Comparison of ENCODE assay signal across 24 cellular contexts in the genomic region with DNA sequence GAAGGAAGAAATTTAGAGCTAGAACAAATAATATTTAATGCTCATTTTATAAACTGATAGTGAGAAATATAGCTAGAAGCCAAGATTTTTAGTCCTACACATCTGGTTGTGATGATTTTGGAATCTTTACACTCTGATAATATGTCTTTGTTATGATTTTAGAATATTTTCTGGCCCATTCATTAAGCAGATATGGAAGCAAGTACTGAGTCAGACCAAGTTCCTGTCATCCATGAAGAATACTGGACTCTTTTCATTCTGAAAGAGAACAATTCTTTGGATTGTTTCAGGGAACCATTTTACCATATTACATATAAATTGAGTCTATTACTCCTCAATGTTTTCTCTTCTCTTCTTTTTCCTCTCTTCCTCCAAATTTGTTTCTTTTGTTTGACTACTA.
DNase-seq lines count a peak whose midpoint lies in the region; ATAC-seq, FAIRE-seq and TF ChIP-seq lines count a peak whose summit lies in the region.
"Had no signal": no experiment of that assay in that cellular context is flagged by ENCODE, and none has a peak within 500 bp of the region (broad histone marks: within the 10 kb centered on the region; RNA-seq: fewer than 3 reads in every experiment).

No MANE protein-coding gene starts in this region.

- BruUV-seq in HepG2 (replicated peaks; lab: Mats Ljungman, UMichigan), result TSS peak; percentile 10

- H2AFZ ChIP-seq in HepG2 (ENCODE audit: low read length), result no peak overlapping the region
- no peak overlapping the region for H2AFZ ChIP-seq in hepatocyte

- DNase-seq in HepG2 (ENCODE audit: low spot score), result no peak
- DNase-seq in right lobe of liver, result no peak
- DNase-seq in brain microvascular endothelial cell, result no peak
- DNase-seq in foreskin melanocyte, result peak; percentile 77
- DNase-seq in MG63, result no peak
- no peak for DNase-seq in hypothalamus (lab: John Stamatoyannopoulos, UW)
- DNase-seq in hepatocyte (ENCODE audit: low spot score), result no peak
- DNase-seq in stimulated activated CD4-positive, alpha-beta T cell treated with anti-CD3 and anti-CD28 coated beads, Interleukin-4, amount 100 ng/mL, for 4 hours, result no peak
- DNase-seq: activated CD4-positive, alpha-beta memory T cell treated with anti-CD3 and anti-CD28 coated beads, Interleukin-2, amount 10 ng/mL, durations not matched to agents 7 days and 5 days; activated naive CD4-positive, alpha-beta T cell treated with anti-CD3 and anti-CD28 coated beads, Interleukin-2, amount 10 ng/mL, durations not matched to agents 7 days and 5 days; activated T-cell treated with anti-CD3 and anti-CD28 coated beads, Interleukin-2, amount 50 U/mL, for 24 hours; CD4-positive, alpha-beta memory T cell; DMS79 treated with DMSO at 0.1 percent for 48 hours; H9; left colon; MV-4-11; NCI-H2081; NCI-H510A treated with DMSO at 0.1 percent for 48 hours; retina; SHP77 treated with DMSO at 0.1 percent for 48 hours; stimulated activated naive CD4-positive, alpha-beta T cell had no signal

- H3K27ac ChIP-seq in HepG2 (ENCODE audit: extremely low read length, insufficient read depth, low read length) (no peak overlapping the region), right lobe of liver (no peak overlapping the region), brain microvascular endothelial cell (peak overlapping the region; percentile 43), hepatocyte (no peak overlapping the region)

- intact Hi-C loops in HepG2 (cut with micrococcal nuclease; ENCODE audit: unreplicated experiment) (no loop called here), right lobe of liver (cut with DNase I) (no loop called here)

- no peak for TF ChIP-seq POLR2A in HepG2 (IDR thresholded peaks at IDR 0.05; ENCODE audit: insufficient read depth in 1 of 2, low read depth in 2 of 2, low read length in 2 of 2)
- no peak for TF ChIP-seq POLR2A in right lobe of liver (IDR thresholded peaks at IDR 0.05)

- no peak for TF ChIP-seq CTCF in HepG2 (CRISPR knock-in tag; IDR thresholded peaks at IDR 0.05)
- no peak for TF ChIP-seq CTCF in right lobe of liver (IDR thresholded peaks at IDR 0.05)
- no peak for TF ChIP-seq CTCF in brain microvascular endothelial cell (IDR thresholded peaks at IDR 0.05; ENCODE audit: low read depth, low read length, missing control alignments)
- TF ChIP-seq CTCF in hepatocyte (IDR thresholded peaks at IDR 0.05; ENCODE audit: poor library complexity), result no peak

- H3K4me2 ChIP-seq in HepG2 (ENCODE audit: low read depth, low read length) (no peak overlapping the region), hepatocyte (no peak overlapping the region)

- H3K4me1 ChIP-seq in HepG2 (ENCODE audit: insufficient read depth, low read length) (no peaks in the 10 kb centered on the region), right lobe of liver (no peaks in the 10 kb centered on the region), hepatocyte (ENCODE audit: insufficient read depth) (peaks cover 10% of the 10 kb centered on the region)

- no peak for FAIRE-seq in HepG2 (lab: Jason Lieb, UNC)

- H3K9me2 ChIP-seq in hepatocyte (replicated peaks; ENCODE audit: insufficient read depth), result no peaks in the 10 kb centered on the region

- CTCF ChIA-PET in HepG2 (lab: Yijun Ruan, JAX; ENCODE audit: low intra/inter-chr PET ratio, low total read pairs), result no interaction called here

- no peaks in the 10 kb centered on the region for H4K20me1 ChIP-seq in HepG2 (ENCODE audit: insufficient read depth, low read length)
- no peaks in the 10 kb centered on the region for H4K20me1 ChIP-seq in hepatocyte (ENCODE audit: insufficient read depth, poor library complexity, severe bottlenecking)

- H3K79me2 ChIP-seq in HepG2 (ENCODE audit: insufficient read depth, low read length) (no peaks in the 10 kb centered on the region), hepatocyte (no peaks in the 10 kb centered on the region)

- H3K9ac ChIP-seq in HepG2 (ENCODE audit: insufficient read depth, low read depth, low read length), result no peak overlapping the region

- peaks cover 0 to 4% of the 10 kb centered on the region in 2 experiments; a peak in 1 of 5 replicates for H3K36me3 ChIP-seq in HepG2 (replicated peaks in 1 of 2; ENCODE audit: control insufficient read depth in 1 of 2, insufficient read depth in 2 of 2, low read length in 2 of 2)
- no peaks in the 10 kb centered on the region for H3K36me3 ChIP-seq in right lobe of liver
- no peaks in the 10 kb centered on the region for H3K36me3 ChIP-seq in brain microvascular endothelial cell (replicated peaks)
- no peaks in the 10 kb centered on the region for H3K36me3 ChIP-seq in MG63
- no peaks in the 10 kb centered on the region for H3K36me3 ChIP-seq in hepatocyte (replicated peaks; ENCODE audit: insufficient read depth, low read depth)
- H3K36me3 ChIP-seq: tibial nerve had no signal

- TF ChIP-seq RAD21 in HepG2 (CRISPR knock-in tag; IDR thresholded peaks at IDR 0.05), result no peak

- H3K27me3 ChIP-seq in HepG2 (ENCODE audit: control insufficient read depth in 1 of 2, insufficient read depth in 2 of 2, low read length in 2 of 2) (no peaks in the 10 kb centered on the region), right lobe of liver (no peaks in the 10 kb centered on the region), brain microvascular endothelial cell (replicated peaks) (no peaks in the 10 kb centered on the region), MG63 (no peaks in the 10 kb centered on the region), hepatocyte (no peaks in the 10 kb centered on the region)
- H3K27me3 ChIP-seq: tibial nerve had no signal

- TF ChIP-seq EP300 in HepG2 (IDR thresholded peaks at IDR 0.05; ENCODE audit: low read depth in 2 of 2, low read length in 2 of 2) (no peak), HepG2 (CRISPR knock-in tag; IDR thresholded peaks at IDR 0.05; ENCODE audit: borderline replicate concordance) (no peak)

- H3K9me3 ChIP-seq in HepG2 (ENCODE audit: low read length) (no peaks in the 10 kb centered on the region), right lobe of liver (no peaks in the 10 kb centered on the region), MG63 (no peaks in the 10 kb centered on the region), hepatocyte (ENCODE audit: low read depth) (no peaks in the 10 kb centered on the region)
- H3K9me3 ChIP-seq: tibial nerve had no signal

- POLR2A ChIA-PET in HepG2 (lab: Yijun Ruan, JAX), result no interaction called here

- in situ Hi-C loops in HepG2 (cut with HindIII; ENCODE audit: extremely low pct_ligation_motif_present, low pct_unique_long_range_greater_than_20kb) (no loop called here), brain microvascular endothelial cell (cut with HindIII; ENCODE audit: low pct_ligation_motif_present, low sequenced_read_pairs) (no loop called here)

- ATAC-seq in HepG2 (no peak), right lobe of liver (no peak)
- ATAC-seq: esophagus mucosa, left colon, WTC11 had no signal

- no peak overlapping the region for H3K4me3 ChIP-seq in HepG2 (replicated peaks in 1 of 3; ENCODE audit: insufficient read depth in 1 of 3, low read depth in 2 of 3, low read length in 3 of 3)
- H3K4me3 ChIP-seq in right lobe of liver, result no peak overlapping the region
- no peak overlapping the region for H3K4me3 ChIP-seq in brain microvascular endothelial cell (ENCODE audit: low read depth, low read length)
- no peak overlapping the region for H3K4me3 ChIP-seq in MG63
- H3K4me3 ChIP-seq in hepatocyte, result no peak overlapping the region
- H3K4me3 ChIP-seq: tibial nerve had no signal

TF ChIP-seq in HepG2, 621 proteins besides CTCF, POLR2A, EP300 and RAD21 (continues in another document):
- TF ChIP-seq ZNF547 (CRISPR knock-in tag; IDR thresholded peaks at IDR 0.05), result no peak
- no peak for TF ChIP-seq ZNF652 (CRISPR knock-in tag; IDR thresholded peaks at IDR 0.05; ENCODE audit: borderline replicate concordance, low read depth)
- TF ChIP-seq, protein P1, sequence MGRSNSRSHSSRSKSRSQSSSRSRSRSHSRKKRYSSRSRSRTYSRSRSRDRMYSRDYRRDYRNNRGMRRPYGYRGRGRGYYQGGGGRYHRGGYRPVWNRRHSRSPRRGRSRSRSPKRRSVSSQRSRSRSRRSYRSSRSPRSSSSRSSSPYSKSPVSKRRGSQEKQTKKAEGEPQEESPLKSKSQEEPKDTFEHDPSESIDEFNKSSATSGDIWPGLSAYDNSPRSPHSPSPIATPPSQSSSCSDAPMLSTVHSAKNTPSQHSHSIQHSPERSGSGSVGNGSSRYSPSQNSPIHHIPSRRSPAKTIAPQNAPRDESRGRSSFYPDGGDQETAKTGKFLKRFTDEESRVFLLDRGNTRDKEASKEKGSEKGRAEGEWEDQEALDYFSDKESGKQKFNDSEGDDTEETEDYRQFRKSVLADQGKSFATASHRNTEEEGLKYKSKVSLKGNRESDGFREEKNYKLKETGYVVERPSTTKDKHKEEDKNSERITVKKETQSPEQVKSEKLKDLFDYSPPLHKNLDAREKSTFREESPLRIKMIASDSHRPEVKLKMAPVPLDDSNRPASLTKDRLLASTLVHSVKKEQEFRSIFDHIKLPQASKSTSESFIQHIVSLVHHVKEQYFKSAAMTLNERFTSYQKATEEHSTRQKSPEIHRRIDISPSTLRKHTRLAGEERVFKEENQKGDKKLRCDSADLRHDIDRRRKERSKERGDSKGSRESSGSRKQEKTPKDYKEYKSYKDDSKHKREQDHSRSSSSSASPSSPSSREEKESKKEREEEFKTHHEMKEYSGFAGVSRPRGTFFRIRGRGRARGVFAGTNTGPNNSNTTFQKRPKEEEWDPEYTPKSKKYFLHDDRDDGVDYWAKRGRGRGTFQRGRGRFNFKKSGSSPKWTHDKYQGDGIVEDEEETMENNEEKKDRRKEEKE (IDR thresholded peaks at IDR 0.05), result no peak
- TF ChIP-seq ZBTB7B (CRISPR knock-in tag; IDR thresholded peaks at IDR 0.05), result no peak
- TF ChIP-seq, protein P2, sequence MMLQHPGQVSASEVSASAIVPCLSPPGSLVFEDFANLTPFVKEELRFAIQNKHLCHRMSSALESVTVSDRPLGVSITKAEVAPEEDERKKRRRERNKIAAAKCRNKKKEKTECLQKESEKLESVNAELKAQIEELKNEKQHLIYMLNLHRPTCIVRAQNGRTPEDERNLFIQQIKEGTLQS (CRISPR knock-in tag; IDR thresholded peaks at IDR 0.05), result no peak
- TF ChIP-seq, protein P3, sequence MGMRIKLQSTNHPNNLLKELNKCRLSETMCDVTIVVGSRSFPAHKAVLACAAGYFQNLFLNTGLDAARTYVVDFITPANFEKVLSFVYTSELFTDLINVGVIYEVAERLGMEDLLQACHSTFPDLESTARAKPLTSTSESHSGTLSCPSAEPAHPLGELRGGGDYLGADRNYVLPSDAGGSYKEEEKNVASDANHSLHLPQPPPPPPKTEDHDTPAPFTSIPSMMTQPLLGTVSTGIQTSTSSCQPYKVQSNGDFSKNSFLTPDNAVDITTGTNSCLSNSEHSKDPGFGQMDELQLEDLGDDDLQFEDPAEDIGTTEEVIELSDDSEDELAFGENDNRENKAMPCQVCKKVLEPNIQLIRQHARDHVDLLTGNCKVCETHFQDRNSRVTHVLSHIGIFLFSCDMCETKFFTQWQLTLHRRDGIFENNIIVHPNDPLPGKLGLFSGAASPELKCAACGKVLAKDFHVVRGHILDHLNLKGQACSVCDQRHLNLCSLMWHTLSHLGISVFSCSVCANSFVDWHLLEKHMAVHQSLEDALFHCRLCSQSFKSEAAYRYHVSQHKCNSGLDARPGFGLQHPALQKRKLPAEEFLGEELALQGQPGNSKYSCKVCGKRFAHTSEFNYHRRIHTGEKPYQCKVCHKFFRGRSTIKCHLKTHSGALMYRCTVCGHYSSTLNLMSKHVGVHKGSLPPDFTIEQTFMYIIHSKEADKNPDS (CRISPR knock-in tag; IDR thresholded peaks at IDR 0.05), result no peak
- no peak for TF ChIP-seq ZNF253 (CRISPR knock-in tag; IDR thresholded peaks at IDR 0.05; ENCODE audit: borderline replicate concordance)
